ENCODE assay signal across 12 cellular contexts in the genomic region with DNA sequence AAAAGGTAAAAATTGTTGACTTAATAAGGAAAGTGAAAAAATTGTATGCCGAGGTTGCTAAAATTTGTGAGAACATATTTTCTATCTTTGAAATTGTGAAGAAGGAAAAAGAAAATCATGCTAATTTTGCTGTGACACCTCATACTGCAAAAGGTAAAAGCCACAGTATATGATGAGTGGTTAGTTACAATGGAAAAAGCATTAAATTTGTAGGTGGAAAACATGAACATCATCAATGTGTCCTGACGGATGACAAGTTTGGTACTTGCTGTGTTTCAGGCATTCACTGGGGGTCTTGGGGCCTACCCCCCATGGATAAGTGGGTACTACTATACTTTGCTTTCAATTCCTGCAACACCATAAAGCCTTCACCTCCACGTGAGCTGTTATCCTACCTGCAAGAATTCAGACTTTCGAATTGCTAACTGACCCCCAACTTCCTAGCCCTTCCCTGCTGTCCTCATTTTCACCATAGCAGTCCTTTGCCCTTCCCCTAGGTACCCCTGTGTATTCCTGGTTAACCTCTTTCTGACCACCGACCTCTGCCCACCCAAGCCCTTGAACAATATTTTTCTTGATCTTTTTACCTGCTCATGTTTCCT.
DNase-seq lines count a peak whose midpoint lies in the region; ATAC-seq and TF ChIP-seq lines count a peak whose summit lies in the region.
"Had no signal": no experiment of that assay in that cellular context is flagged by ENCODE, and none has a peak within 500 bp of the region (broad histone marks: within the 10 kb centered on the region; RNA-seq: fewer than 3 reads in every experiment).

No MANE protein-coding gene starts in this region.

- H3K4ac ChIP-seq in mesendoderm (ENCODE audit: low read depth, low read length) = no peak overlapping the region

- no peak overlapping the region for H2BK120ac ChIP-seq in mesendoderm (ENCODE audit: low read depth, low read length)

- H2AFZ ChIP-seq in GM23338 = no peak overlapping the region
- H2AFZ ChIP-seq: hepatocyte had no signal

- H3K18ac ChIP-seq in mesendoderm (ENCODE audit: low read length) = no peak overlapping the region

- no peak overlapping the region for H3K56ac ChIP-seq in mesendoderm (ENCODE audit: low read length)

- H3K36me3 ChIP-seq in GM23338 (ENCODE audit: insufficient read depth) = no peaks in the 10 kb centered on the region
- no peaks in the 10 kb centered on the region for H3K36me3 ChIP-seq in mesendoderm (ENCODE audit: control insufficient read depth, insufficient read depth, low read length)
- H3K36me3 ChIP-seq: SJSA1 had no signal

- H3K4me2 ChIP-seq in GM23338 (peak overlapping the region; percentile 50; the same call in 1 of the 2 replicates), mesendoderm (ENCODE audit: low read length) (no peak overlapping the region)
- H3K4me2 ChIP-seq: hepatocyte had no signal

- no peaks in the 10 kb centered on the region for H3K9me2 ChIP-seq in GM23338 (ENCODE audit: insufficient read depth)

- WGBS in mesendoderm (ENCODE audit: extremely low coverage, insufficient coverage, low lambda C conversion rate) = no CpG with 5 or more reads among the region's 5 CpGs

- no peaks in the 10 kb centered on the region for H3F3A ChIP-seq in GM23338 (replicated peaks; ENCODE audit: low read depth)

- peaks cover 0 to 10% of the 10 kb centered on the region in 2 donors for H3K36me3 Mint-ChIP-seq in CD14-positive monocyte
- H3K36me3 Mint-ChIP-seq in GM23338 (ENCODE audit: low read depth) = no peaks in the 10 kb centered on the region
- H3K36me3 Mint-ChIP-seq in activated T-helper 17 cell treated with anti-CD3 and anti-CD28 coated beads, Interleukin-2, amount 50 U/mL, for 72 hours (ENCODE audit: low read depth) = peaks cover 5% of the 10 kb centered on the region
- peaks cover 0 to 1% (median 0%) of the 10 kb centered on the region in 3 donors for H3K36me3 Mint-ChIP-seq in naive thymus-derived CD8-positive, alpha-beta T cell
- H3K36me3 Mint-ChIP-seq: mesothelial cell of epicardium had no signal

- H3K27ac ChIP-seq in GM23338 (ENCODE audit: low read depth) (no peak overlapping the region; the same call in 1 of the 2 replicates), mesendoderm (ENCODE audit: low read depth, low read length) (no peak overlapping the region)
- H3K27ac ChIP-seq: hepatocyte had no signal

- H3K4me1 Mint-ChIP-seq in CD14-positive monocyte (peaks cover 80% of the 10 kb centered on the region), GM23338 (peaks cover 48% of the 10 kb centered on the region)
- H3K4me1 Mint-ChIP-seq in activated T-helper 17 cell treated with anti-CD3 and anti-CD28 coated beads, Interleukin-2, amount 50 U/mL, for 72 hours = peaks cover 58% of the 10 kb centered on the region
- peaks cover 35 to 97% (median 83%) of the 10 kb centered on the region in 4 donors for H3K4me1 Mint-ChIP-seq in naive thymus-derived CD8-positive, alpha-beta T cell

- DNase-seq in CD14-positive monocyte (ENCODE audit: low spot score) (no peak), GM23338 (ENCODE audit: low spot score) (no peak), NCI-H146 (lab: John Stamatoyannopoulos, UW) (no peak), mesendoderm (no peak)
- DNase-seq in naive thymus-derived CD8-positive, alpha-beta T cell = no peak
- DNase-seq: Calu3 had no signal

- peaks cover 81% of the 10 kb centered on the region for H4K20me1 ChIP-seq in GM23338 (replicated peaks; ENCODE audit: insufficient read depth)

- H2BK5ac ChIP-seq in mesendoderm (ENCODE audit: low read length) = no peak overlapping the region

- H3K79me1 ChIP-seq in mesendoderm (ENCODE audit: low read length) = peaks cover 31% of the 10 kb centered on the region

- H4K5ac ChIP-seq in mesendoderm (ENCODE audit: low read length) = no peak overlapping the region

- H3K27me3 ChIP-seq in GM23338 (ENCODE audit: insufficient read depth) (no peaks in the 10 kb centered on the region), mesendoderm (ENCODE audit: insufficient read depth, low read length, poor library complexity) (no peaks in the 10 kb centered on the region)
- H3K27me3 ChIP-seq: hepatocyte, SJSA1 had no signal

- no peak overlapping the region for H3K23ac ChIP-seq in mesendoderm (ENCODE audit: low read length)

- H4K8ac ChIP-seq in mesendoderm (ENCODE audit: low read depth, low read length) = no peak overlapping the region

- ATAC-seq in GM23338 = no peak
- ATAC-seq in activated T-helper 17 cell treated with anti-CD3 and anti-CD28 coated beads, Interleukin-2, amount 50 U/mL, for 72 hours (replicated peaks) = peak; percentile 66
- ATAC-seq in naive thymus-derived CD8-positive, alpha-beta T cell = peak in 1 of 2 donors; percentile 14
- ATAC-seq in HG03039 (IDR thresholded peaks at IDR 0.05; ENCODE audit: unreplicated experiment) = no peak
- no peak for ATAC-seq in HG02610 (IDR thresholded peaks at IDR 0.05; ENCODE audit: unreplicated experiment)

- H3K4me1 ChIP-seq in GM23338 (ENCODE audit: insufficient read depth) (peaks cover 32% of the 10 kb centered on the region), mesendoderm (ENCODE audit: control insufficient read depth, low read depth, low read length) (peaks cover 3% of the 10 kb centered on the region)

- POLR2A ChIA-PET in naive thymus-derived CD8-positive, alpha-beta T cell (lab: Charles Lee) = interaction anchor here (0.5 to 4.6 kb wide), 22 partner anchors 8 to 528 kb away, joined by 3 to 32 read pairs (median 4); partner anchors contain the start of genes ACAD9, RAB7A and RPN1

- TF ChIP-seq CTCF in CD14-positive monocyte (IDR thresholded peaks at IDR 0.05) (no peak), GM23338 (conservative IDR thresholded peaks at IDR 0.05; ENCODE audit: low read depth in 2 of 2) (no peak)

- H3K4me3 Mint-ChIP-seq in CD14-positive monocyte (no peak overlapping the region), GM23338 (no peak overlapping the region)
- H3K4me3 Mint-ChIP-seq in activated T-helper 17 cell treated with anti-CD3 and anti-CD28 coated beads, Interleukin-2, amount 50 U/mL, for 72 hours = peak overlapping the region; percentile 76
- H3K4me3 Mint-ChIP-seq in naive thymus-derived CD8-positive, alpha-beta T cell = peak overlapping the region; percentile 71 to 91 (median 79)
- H3K4me3 Mint-ChIP-seq: mesothelial cell of epicardium had no signal

- H3K79me2 ChIP-seq in GM23338 (replicated peaks; ENCODE audit: insufficient read depth) = peaks cover 89% of the 10 kb centered on the region
- H3K79me2 ChIP-seq in mesendoderm (ENCODE audit: control insufficient read depth, insufficient read depth, low read length) = peaks cover 45% of the 10 kb centered on the region

- intact Hi-C loops in CD14-positive monocyte (cut with micrococcal nuclease) = no loop called here

- H2AK5ac ChIP-seq in mesendoderm (ENCODE audit: low read length) = no peak overlapping the region

- H3K27me3 Mint-ChIP-seq in CD14-positive monocyte (ENCODE audit: low read depth in 3 of 3) = peaks cover 0 to 1% (median 0%) of the 10 kb centered on the region in 3 donors
- peaks cover 13% of the 10 kb centered on the region for H3K27me3 Mint-ChIP-seq in GM23338 (ENCODE audit: insufficient read depth, low read depth, poor library complexity)
- no peaks in the 10 kb centered on the region for H3K27me3 Mint-ChIP-seq in activated T-helper 17 cell treated with anti-CD3 and anti-CD28 coated beads, Interleukin-2, amount 50 U/mL, for 72 hours
- H3K27me3 Mint-ChIP-seq in naive thymus-derived CD8-positive, alpha-beta T cell = no peaks in the 10 kb centered on the region

- H3K4me3 ChIP-seq in GM23338 = no peak overlapping the region
- H3K4me3 ChIP-seq in mesendoderm (ENCODE audit: low read length) = no peak overlapping the region
- H3K4me3 ChIP-seq: hepatocyte, SJSA1 had no signal

- H2BK15ac ChIP-seq in mesendoderm (replicated peaks; ENCODE audit: low read depth) = no peak overlapping the region

- no peak overlapping the region for H3K9ac ChIP-seq in mesendoderm (ENCODE audit: low read length)

- H3K27ac Mint-ChIP-seq in CD14-positive monocyte = peak overlapping the region; percentile 43 to 96 (median 88)
- H3K27ac Mint-ChIP-seq in GM23338 = peak overlapping the region; percentile 23
- peak overlapping the region; percentile 97 for H3K27ac Mint-ChIP-seq in activated T-helper 17 cell treated with anti-CD3 and anti-CD28 coated beads, Interleukin-2, amount 50 U/mL, for 72 hours
- peak overlapping the region; percentile 78 to 99 (median 96) for H3K27ac Mint-ChIP-seq in naive thymus-derived CD8-positive, alpha-beta T cell
- H3K27ac Mint-ChIP-seq: mesothelial cell of epicardium had no signal

- H3K9me3 Mint-ChIP-seq in CD14-positive monocyte (no peaks in the 10 kb centered on the region), GM23338 (no peaks in the 10 kb centered on the region)
- no peaks in the 10 kb centered on the region for H3K9me3 Mint-ChIP-seq in activated T-helper 17 cell treated with anti-CD3 and anti-CD28 coated beads, Interleukin-2, amount 50 U/mL, for 72 hours
- H3K9me3 Mint-ChIP-seq in naive thymus-derived CD8-positive, alpha-beta T cell = no peaks in the 10 kb centered on the region
- H3K9me3 Mint-ChIP-seq: mesothelial cell of epicardium had no signal

TF ChIP-seq in GM23338, 12 proteins besides CTCF, POLR2A, EP300 and RAD21:
- TF ChIP-seq JUNB (IDR thresholded peaks at IDR 0.05; ENCODE audit: unreplicated experiment) = no peak
- no peak for TF ChIP-seq EZH2phosphoT487 (IDR thresholded peaks at IDR 0.05; ENCODE audit: unreplicated experiment)
- TF ChIP-seq ETS1 (IDR thresholded peaks at IDR 0.05) = no peak
- no peak for TF ChIP-seq POLR2AphosphoS5 (IDR thresholded peaks at IDR 0.05; ENCODE audit: low read depth)
- TF ChIP-seq NANOG (IDR thresholded peaks at IDR 0.05; ENCODE audit: borderline replicate concordance) = no peak
- TF ChIP-seq ZNF331 (CRISPR knock-in tag; IDR thresholded peaks at IDR 0.05; ENCODE audit: low read depth) = no peak
TF ChIP-seq in GM23338: peak in this region for 0.

Comparison
In these comparisons a context has a peak if more than half of its experiments do, and no peak if none do; other contexts are left out.
1. H3K27ac Mint-ChIP-seq: peak in every context shown above with its lines; median percentile 97 in activated T-helper 17 cell treated with anti-CD3 and anti-CD28 coated beads, Interleukin-2, amount 50 U/mL, for 72 hours; 96 in naive thymus-derived CD8-positive, alpha-beta T cell; 88 in CD14-positive monocyte; 23 in GM23338.
2. H3K4me3 Mint-ChIP-seq: peak in activated T-helper 17 cell treated with anti-CD3 and anti-CD28 coated beads, Interleukin-2, amount 50 U/mL, for 72 hours (single experiment) and naive thymus-derived CD8-positive, alpha-beta T cell (10 of 10); none in CD14-positive monocyte (0 of 2) and GM23338 (single experiment).